Comparison of ENCODE assay signal across 29 cellular contexts in genomic region chr1:13554798-13555197, GRCh38. TPM values are rescaled to one million over a fixed set of nuclear protein-coding genes. Genes with fewer than 3 reads are reported as not detected.
A peak's percentile ranks its signal among the peaks of the same experiment; 100 is the strongest.
DNase-seq lines count a peak whose midpoint lies in the region; ATAC-seq and TF ChIP-seq lines count a peak whose summit lies in the region.
"Had no signal": no experiment of that assay in that cellular context is flagged by ENCODE, and none has a peak within 500 bp of the region (broad histone marks: within the 10 kb centered on the region; RNA-seq: fewer than 3 reads in every experiment).

No MANE protein-coding gene starts in this region.

- H2BK5ac ChIP-seq in mesenchymal stem cell (ENCODE audit: low read depth, low read length, poor library complexity, severe bottlenecking) (no peak overlapping the region), neuronal stem cell (ENCODE audit: low read length) (no peak overlapping the region)

- H3K27me3 Mint-ChIP-seq in endodermal cell (ENCODE audit: insufficient read depth): peaks cover 3% of the 10 kb centered on the region
- H3K27me3 Mint-ChIP-seq in naive thymus-derived CD4-positive, alpha-beta T cell: peaks cover 0 to 9% (median 3%) of the 10 kb centered on the region in 5 donors
- H3K27me3 Mint-ChIP-seq in effector memory CD8-positive, alpha-beta T cell: peaks cover 3 to 4% of the 10 kb centered on the region in 2 donors
- H3K27me3 Mint-ChIP-seq: CD4-positive, CD25-positive, alpha-beta regulatory T cell had no signal

- H3K9ac ChIP-seq in endodermal cell (ENCODE audit: extremely low read depth, low read length, poor library complexity, severe bottlenecking) (no peak overlapping the region), mesenchymal stem cell (ENCODE audit: low read length) (no peak overlapping the region), neuronal stem cell (ENCODE audit: low read depth, low read length, poor library complexity) (no peak overlapping the region)
- H3K9ac ChIP-seq: BLaER1 had no signal

- no peaks in the 10 kb centered on the region for H3K9me3 ChIP-seq in endodermal cell (ENCODE audit: control insufficient read depth, low read length)
- H3K9me3 ChIP-seq in mesenchymal stem cell (ENCODE audit: control insufficient read depth, low read length): no peaks in the 10 kb centered on the region
- H3K9me3 ChIP-seq in neuronal stem cell (replicated peaks in 1 of 2; ENCODE audit: control insufficient read depth in 2 of 2, insufficient read depth in 1 of 2, low read depth in 1 of 2, low read length in 2 of 2): no peaks in the 10 kb centered on the region
- H3K9me3 ChIP-seq in naive thymus-derived CD4-positive, alpha-beta T cell (ENCODE audit: control insufficient read depth in 2 of 3, low read length in 3 of 3): no peaks in the 10 kb centered on the region
- H3K9me3 ChIP-seq: BE2C, BLaER1 had no signal

- ATAC-seq in naive thymus-derived CD4-positive, alpha-beta T cell: no peak
- no peak for ATAC-seq in esophagus mucosa
- no peak for ATAC-seq in effector memory CD8-positive, alpha-beta T cell (replicated peaks)
- ATAC-seq: GM12878 had no signal

- H3K9me3 Mint-ChIP-seq in endodermal cell: no peaks in the 10 kb centered on the region
- no peaks in the 10 kb centered on the region for H3K9me3 Mint-ChIP-seq in naive thymus-derived CD4-positive, alpha-beta T cell
- no peaks in the 10 kb centered on the region for H3K9me3 Mint-ChIP-seq in effector memory CD8-positive, alpha-beta T cell
- H3K9me3 Mint-ChIP-seq: CD4-positive, alpha-beta memory T cell; CD4-positive, CD25-positive, alpha-beta regulatory T cell; CD8-positive, alpha-beta memory T cell had no signal

- H3K14ac ChIP-seq in mesenchymal stem cell (ENCODE audit: low read length in 2 of 2) (no peak overlapping the region), neuronal stem cell (ENCODE audit: low read length) (no peak overlapping the region)

- H2AFZ ChIP-seq in mesenchymal stem cell (ENCODE audit: low read depth, low read length): peak overlapping the region; percentile 39
- no peak overlapping the region for H2AFZ ChIP-seq in neuronal stem cell (ENCODE audit: low read length)

- no peak overlapping the region for H3K27ac Mint-ChIP-seq in endodermal cell
- no peak overlapping the region for H3K27ac Mint-ChIP-seq in naive thymus-derived CD4-positive, alpha-beta T cell
- H3K27ac Mint-ChIP-seq in effector memory CD8-positive, alpha-beta T cell: no peak overlapping the region
- H3K27ac Mint-ChIP-seq: CD14-positive monocyte; CD4-positive, alpha-beta memory T cell; CD4-positive, CD25-positive, alpha-beta regulatory T cell; CD8-positive, alpha-beta memory T cell had no signal

- H3K4ac ChIP-seq in mesenchymal stem cell (ENCODE audit: low read depth in 1 of 2, low read length in 2 of 2): no peak overlapping the region
- H3K4ac ChIP-seq in neuronal stem cell (ENCODE audit: low read length): peak overlapping the region; percentile 89

- H4K8ac ChIP-seq in mesenchymal stem cell (ENCODE audit: low read length) (no peak overlapping the region), neuronal stem cell (ENCODE audit: low read depth, low read length) (peak overlapping the region; percentile 43)

- H3K4me1 Mint-ChIP-seq in endodermal cell: peaks cover 2% of the 10 kb centered on the region
- H3K4me1 Mint-ChIP-seq in naive thymus-derived CD4-positive, alpha-beta T cell: no peaks in the 10 kb centered on the region
- H3K4me1 Mint-ChIP-seq in effector memory CD8-positive, alpha-beta T cell (ENCODE audit: low read depth in 2 of 2): no peaks in the 10 kb centered on the region
- H3K4me1 Mint-ChIP-seq: CD14-positive monocyte; CD4-positive, alpha-beta memory T cell; CD4-positive, CD25-positive, alpha-beta regulatory T cell; CD8-positive, alpha-beta memory T cell had no signal

- intact Hi-C loops in naive thymus-derived CD4-positive, alpha-beta T cell (cut with micrococcal nuclease): no loop called here

- H3K4me3 Mint-ChIP-seq in endodermal cell: no peak overlapping the region
- H3K4me3 Mint-ChIP-seq in naive thymus-derived CD4-positive, alpha-beta T cell: no peak overlapping the region
- no peak overlapping the region for H3K4me3 Mint-ChIP-seq in effector memory CD8-positive, alpha-beta T cell
- H3K4me3 Mint-ChIP-seq: CD14-positive monocyte; CD4-positive, alpha-beta memory T cell; CD4-positive, CD25-positive, alpha-beta regulatory T cell; CD8-positive, alpha-beta memory T cell had no signal

- DNase-seq in endodermal cell: peak; percentile 32
- DNase-seq in mesenchymal stem cell: no peak
- no peak for DNase-seq in neuronal stem cell (ENCODE audit: low spot score)
- no peak for DNase-seq in naive thymus-derived CD4-positive, alpha-beta T cell
- DNase-seq in stimulated activated CD4-positive, alpha-beta T cell treated with anti-CD3 and anti-CD28 coated beads, Interleukin-4, amount 100 ng/mL, for 4 hours: no peak
- no peak for DNase-seq in effector memory CD8-positive, alpha-beta T cell
- DNase-seq: 8988T; ACHN; BE2C; C1 segment of cervical spinal cord; CD4-positive, alpha-beta memory T cell; CD4-positive, CD25-positive, alpha-beta regulatory T cell; CD8-positive, alpha-beta memory T cell; COR-L47; DMS 273 treated with DMSO at 0.1 percent for 48 hours; DMS153; DMS53; DMS79; DND-41; EL; GDM1 had no signal

- WGBS in endodermal cell (ENCODE audit: insufficient coverage in 1 of 2, insufficient read length in 1 of 2), 2 experiments: 96 to 98% methylated on average over 23 to 28 of the region's 28 CpGs
- 94% methylated on average over 28 of the region's 28 CpGs for WGBS in mesenchymal stem cell
- WGBS in neuronal stem cell (ENCODE audit: extremely low coverage in 2 of 2, insufficient read length in 2 of 2, insufficient replicate concordance in 1 of 2), 2 donors: no CpG with 5 or more reads among the region's 28 CpGs

- H2AK5ac ChIP-seq in mesenchymal stem cell (ENCODE audit: low read length, severe bottlenecking) (no peak overlapping the region), neuronal stem cell (ENCODE audit: low read depth, low read length) (no peak overlapping the region)

- no peaks in the 10 kb centered on the region for H3K79me1 ChIP-seq in mesenchymal stem cell (replicated peaks; ENCODE audit: low read length, poor library complexity, severe bottlenecking)
- H3K79me1 ChIP-seq in neuronal stem cell (ENCODE audit: low read depth, low read length): no peaks in the 10 kb centered on the region

- CTCF ChIA-PET in naive thymus-derived CD4-positive, alpha-beta T cell (lab: Charles Lee): no interaction called here

- TF ChIP-seq CTCF in endodermal cell (conservative IDR thresholded peaks at IDR 0.05): no peak

- H2BK12ac ChIP-seq in mesenchymal stem cell (ENCODE audit: low read length in 2 of 2) (no peak overlapping the region), neuronal stem cell (ENCODE audit: low read length) (no peak overlapping the region)

- H4K91ac ChIP-seq in mesenchymal stem cell (ENCODE audit: low read length) (peak overlapping the region; percentile 50), neuronal stem cell (ENCODE audit: low read depth, low read length, poor library complexity) (no peak overlapping the region)

- no peak overlapping the region for H3K23ac ChIP-seq in mesenchymal stem cell (ENCODE audit: low read length in 2 of 2)
- peak overlapping the region; percentile 91 for H3K23ac ChIP-seq in neuronal stem cell (ENCODE audit: low read depth, low read length, poor library complexity)

- H3K4me1 ChIP-seq in endodermal cell (ENCODE audit: control insufficient read depth, insufficient read depth, low read length): peaks cover 4% of the 10 kb centered on the region
- H3K4me1 ChIP-seq in mesenchymal stem cell (ENCODE audit: control insufficient read depth, insufficient read depth, low read depth, low read length): no peaks in the 10 kb centered on the region
- H3K4me1 ChIP-seq in neuronal stem cell (ENCODE audit: control insufficient read depth in 2 of 2, insufficient read depth in 1 of 2, low read depth in 1 of 2, low read length in 2 of 2): no peaks in the 10 kb centered on the region
- no peaks in the 10 kb centered on the region for H3K4me1 ChIP-seq in naive thymus-derived CD4-positive, alpha-beta T cell (ENCODE audit: control insufficient read depth in 2 of 2, insufficient read depth in 2 of 2, low read length in 2 of 2)
- H3K4me1 ChIP-seq: BE2C, BLaER1 had no signal

- H3K27ac ChIP-seq in endodermal cell (ENCODE audit: low read depth, low read length) (no peak overlapping the region), mesenchymal stem cell (ENCODE audit: low read length, poor library complexity, severe bottlenecking) (no peak overlapping the region), neuronal stem cell (replicated peaks; ENCODE audit: low read length) (no peak overlapping the region)
- no peak overlapping the region for H3K27ac ChIP-seq in naive thymus-derived CD4-positive, alpha-beta T cell (ENCODE audit: low read depth, low read length)
- H3K27ac ChIP-seq: BLaER1 had no signal

- H3K36me3 Mint-ChIP-seq in endodermal cell (ENCODE audit: low read depth): no peaks in the 10 kb centered on the region
- no peaks in the 10 kb centered on the region for H3K36me3 Mint-ChIP-seq in naive thymus-derived CD4-positive, alpha-beta T cell
- H3K36me3 Mint-ChIP-seq in effector memory CD8-positive, alpha-beta T cell (ENCODE audit: insufficient read depth): no peaks in the 10 kb centered on the region
- H3K36me3 Mint-ChIP-seq: CD14-positive monocyte; CD4-positive, alpha-beta memory T cell; CD4-positive, CD25-positive, alpha-beta regulatory T cell; CD8-positive, alpha-beta memory T cell had no signal

- H3K27me3 ChIP-seq in endodermal cell (ENCODE audit: control insufficient read depth, insufficient read depth, low read length, poor library complexity, severe bottlenecking): no peaks in the 10 kb centered on the region
- no peaks in the 10 kb centered on the region for H3K27me3 ChIP-seq in mesenchymal stem cell (ENCODE audit: control insufficient read depth in 1 of 2, insufficient read depth in 1 of 2, low read length in 2 of 2)
- H3K27me3 ChIP-seq in neuronal stem cell (ENCODE audit: control insufficient read depth in 3 of 3, insufficient read depth in 3 of 3, low read depth in 1 of 3, low read length in 3 of 3): no peaks in the 10 kb centered on the region
- H3K27me3 ChIP-seq in naive thymus-derived CD4-positive, alpha-beta T cell (ENCODE audit: control insufficient read depth in 2 of 2, insufficient read depth in 2 of 2, low read length in 2 of 2): no peaks in the 10 kb centered on the region
- H3K27me3 ChIP-seq: BE2C, BLaER1 had no signal

- H2BK120ac ChIP-seq in mesenchymal stem cell (ENCODE audit: low read depth, low read length) (no peak overlapping the region), neuronal stem cell (ENCODE audit: low read depth, low read length) (no peak overlapping the region)

- no peak overlapping the region for H3K4me2 ChIP-seq in mesenchymal stem cell (ENCODE audit: low read length, poor library complexity, severe bottlenecking)
- H3K4me2 ChIP-seq in neuronal stem cell (ENCODE audit: insufficient read depth, low read length, poor library complexity, severe bottlenecking): no peak overlapping the region
- H3K4me2 ChIP-seq: BLaER1 had no signal

- H2BK15ac ChIP-seq in mesenchymal stem cell (ENCODE audit: low read depth, poor library complexity, severe bottlenecking) (no peak overlapping the region), neuronal stem cell (ENCODE audit: low read length) (no peak overlapping the region)

- H3K4me3 ChIP-seq in endodermal cell (ENCODE audit: low read length) (no peak overlapping the region), mesenchymal stem cell (ENCODE audit: insufficient read depth in 1 of 2, low read depth in 1 of 2, low read length in 2 of 2) (no peak overlapping the region), neuronal stem cell (ENCODE audit: low read length in 2 of 2) (peak overlapping the region in 1 of 2 donors; percentile 60)
- H3K4me3 ChIP-seq in naive thymus-derived CD4-positive, alpha-beta T cell (ENCODE audit: low read length): no peak overlapping the region
- H3K4me3 ChIP-seq: BLaER1, GM12878 had no signal

- H3K18ac ChIP-seq in mesenchymal stem cell (ENCODE audit: low read depth in 1 of 2, low read length in 2 of 2) (no peak overlapping the region), neuronal stem cell (ENCODE audit: low read length) (peak overlapping the region; percentile 71)

- POLR2A ChIA-PET in naive thymus-derived CD4-positive, alpha-beta T cell (lab: Charles Lee): no interaction called here

- no peaks in the 10 kb centered on the region for H3K36me3 ChIP-seq in endodermal cell (ENCODE audit: control insufficient read depth, insufficient read depth, low read length)
- H3K36me3 ChIP-seq in mesenchymal stem cell (ENCODE audit: control insufficient read depth in 1 of 2, insufficient read depth in 2 of 2, low read depth in 1 of 2, low read length in 2 of 2): peaks cover 0 to 3% of the 10 kb centered on the region in 2 experiments
- H3K36me3 ChIP-seq in neuronal stem cell (replicated peaks in 1 of 2; ENCODE audit: control insufficient read depth in 2 of 2, insufficient read depth in 2 of 2, low read length in 2 of 2): no peaks in the 10 kb centered on the region
- H3K36me3 ChIP-seq in naive thymus-derived CD4-positive, alpha-beta T cell (ENCODE audit: control insufficient read depth in 2 of 3, insufficient read depth in 3 of 3, low read length in 3 of 3): no peaks in the 10 kb centered on the region
- H3K36me3 ChIP-seq: BE2C, BLaER1 had no signal

RNA-seq across cellular contexts. Expression of gene PDPN, which starts 28.8 kb away (rescaled TPM):
- total RNA-seq in endodermal cell: 10 to 100 TPM; 29.9 to 43.2 TPM
- polyA plus RNA-seq in endodermal cell (2013, experiment 1 of 2): 65.3 TPM
- 53.8 TPM for polyA plus RNA-seq in endodermal cell (2013, experiment 2 of 2)
- polyA plus RNA-seq in mesenchymal stem cell (2013, experiment 1 of 2): 161 TPM
- 163 TPM for polyA plus RNA-seq in mesenchymal stem cell (2013, experiment 2 of 2)
- 25.0 TPM for polyA plus RNA-seq in neuronal stem cell (2013, experiment 1 of 2)
- 27.3 TPM for polyA plus RNA-seq in neuronal stem cell (2013, experiment 2 of 2)
- under 1 TPM in 1 of 5 experiments, not detected in 4; 0.51 TPM for total RNA-seq in naive thymus-derived CD4-positive, alpha-beta T cell
- not detected for polyA plus RNA-seq in naive thymus-derived CD4-positive, alpha-beta T cell
- 19.9 TPM for total RNA-seq in esophagus mucosa
- total RNA-seq: CD4-positive, alpha-beta memory T cell; CD4-positive, CD25-positive, alpha-beta regulatory T cell; G401 had no signal
- polyA plus RNA-seq: CD14-positive monocyte; CD4-positive, alpha-beta memory T cell; CD4-positive, CD25-positive, alpha-beta regulatory T cell; CD8-positive, alpha-beta memory T cell; GM12878 had no signal

RNA-seq across cellular contexts. Expression of gene LRRC38, which starts 41.0 kb away (rescaled TPM):
- total RNA-seq in endodermal cell (under 1 TPM; 0.46 to 0.51 TPM), esophagus mucosa (not detected)
- polyA plus RNA-seq in endodermal cell (2013, experiment 1 of 2): not detected
- polyA plus RNA-seq in endodermal cell (2013, experiment 2 of 2): not detected
- not detected for polyA plus RNA-seq in mesenchymal stem cell (2013, experiment 1 of 2)
- polyA plus RNA-seq in mesenchymal stem cell (2013, experiment 2 of 2): not detected
- polyA plus RNA-seq in neuronal stem cell (2013, experiment 1 of 2): not detected
- not detected for polyA plus RNA-seq in neuronal stem cell (2013, experiment 2 of 2)
- not detected for total RNA-seq in naive thymus-derived CD4-positive, alpha-beta T cell
- not detected for polyA plus RNA-seq in naive thymus-derived CD4-positive, alpha-beta T cell
- total RNA-seq: A673; CD4-positive, alpha-beta memory T cell; CD4-positive, CD25-positive, alpha-beta regulatory T cell; CD8-positive, alpha-beta memory T cell; Daoy; G401; GM12878 had no signal
- polyA plus RNA-seq: AG04450; CD14-positive monocyte; CD4-positive, alpha-beta memory T cell; CD4-positive, CD25-positive, alpha-beta regulatory T cell; CD8-positive, alpha-beta memory T cell; GM12878 had no signal

Comparison
In these comparisons a context has a peak if more than half of its experiments do, and no peak if none do; other contexts are left out.
1. RNA of gene PDPN, which starts 28.8 kb away (total RNA-seq): 29.9 to 43.2 TPM in endodermal cell and 19.9 TPM in esophagus mucosa (single experiment); 0.51 TPM in naive thymus-derived CD4-positive, alpha-beta T cell; every median in the first group is over 10 times any median in the second.